8 cellular contexts compared by ENCODE assay signal in genomic region chr9:93095205-93096130, GRCh38. TPM values are rescaled to one million over a fixed set of nuclear protein-coding genes. Genes with fewer than 3 reads are reported as not detected.
A peak's percentile ranks its signal among the peaks of the same experiment; 100 is the strongest.
DNase-seq lines count a peak whose midpoint lies in the region; ATAC-seq and TF ChIP-seq lines count a peak whose summit lies in the region.

No MANE protein-coding gene starts in this region.

- H3K4me3 ChIP-seq in fibroblast of lung (replicated peaks in 1 of 4; ENCODE audit: control extremely low read depth in 1 of 4, insufficient read depth in 1 of 4, low read depth in 3 of 4, low read length in 4 of 4) = peak overlapping the region; percentile 33 to 54 (median 42)
- peak overlapping the region; percentile 72 for H3K4me3 ChIP-seq in naive thymus-derived CD4-positive, alpha-beta T cell (ENCODE audit: low read length)

- H3K27me3 ChIP-seq in fibroblast of lung (ENCODE audit: control insufficient read depth, insufficient read depth, low read length) = no peaks in the 10 kb centered on the region
- no peaks in the 10 kb centered on the region for H3K27me3 ChIP-seq in naive thymus-derived CD4-positive, alpha-beta T cell (ENCODE audit: control insufficient read depth in 2 of 2, insufficient read depth in 2 of 2, low read length in 2 of 2)

- H3K4me1 ChIP-seq in fibroblast of lung (ENCODE audit: control insufficient read depth, extremely low read depth, insufficient read depth, low read length) = peaks cover 26% of the 10 kb centered on the region
- H3K4me1 ChIP-seq in naive thymus-derived CD4-positive, alpha-beta T cell (ENCODE audit: control insufficient read depth in 2 of 2, insufficient read depth in 2 of 2, low read length in 2 of 2) = peaks cover 41 to 58% of the 10 kb centered on the region in 2 donors

- H3K27ac Mint-ChIP-seq in naive thymus-derived CD4-positive, alpha-beta T cell = peak overlapping the region; percentile 93 to 99 (median 96)
- peak overlapping the region; percentile 92 for H3K27ac Mint-ChIP-seq in stimulated activated effector memory CD8-positive, alpha-beta T cell treated with anti-CD3 and anti-CD28 coated beads, Interleukin-12 subunit alpha, Interleukin-12 subunit beta, amount 100 ng/mL, for 72 hours

- POLR2A ChIA-PET in naive thymus-derived CD4-positive, alpha-beta T cell (lab: Charles Lee) = interaction anchor here (0.5 to 6.4 kb wide), 23 partner anchors 9 to 133 kb away, joined by 3 to 60 read pairs (median 4); partner anchors contain the start of gene NINJ1

- peak; percentile 88 for ATAC-seq in naive thymus-derived CD4-positive, alpha-beta T cell
- peak; percentile 81 for ATAC-seq in stimulated activated effector memory CD8-positive, alpha-beta T cell treated with anti-CD3 and anti-CD28 coated beads, Interleukin-12 subunit alpha, Interleukin-12 subunit beta, amount 100 ng/mL, for 72 hours

- H3K9me3 Mint-ChIP-seq in naive thymus-derived CD4-positive, alpha-beta T cell = peaks cover 0 to 12% (median 0%) of the 10 kb centered on the region in 11 donors
- H3K9me3 Mint-ChIP-seq in stimulated activated effector memory CD8-positive, alpha-beta T cell treated with anti-CD3 and anti-CD28 coated beads, Interleukin-12 subunit alpha, Interleukin-12 subunit beta, amount 100 ng/mL, for 72 hours = peaks cover 4% of the 10 kb centered on the region

- peaks cover 0 to 23% (median under 1%) of the 10 kb centered on the region in 5 donors for H3K36me3 Mint-ChIP-seq in naive thymus-derived CD4-positive, alpha-beta T cell
- H3K36me3 Mint-ChIP-seq in stimulated activated effector memory CD8-positive, alpha-beta T cell treated with anti-CD3 and anti-CD28 coated beads, Interleukin-12 subunit alpha, Interleukin-12 subunit beta, amount 100 ng/mL, for 72 hours = peaks cover 12% of the 10 kb centered on the region

- peaks cover 49 to 81% (median 71%) of the 10 kb centered on the region in 7 donors for H3K4me1 Mint-ChIP-seq in naive thymus-derived CD4-positive, alpha-beta T cell
- peaks cover 71% of the 10 kb centered on the region for H3K4me1 Mint-ChIP-seq in stimulated activated effector memory CD8-positive, alpha-beta T cell treated with anti-CD3 and anti-CD28 coated beads, Interleukin-12 subunit alpha, Interleukin-12 subunit beta, amount 100 ng/mL, for 72 hours

- H3K4me3 Mint-ChIP-seq in naive thymus-derived CD4-positive, alpha-beta T cell = peak overlapping the region; percentile 83 to 95 (median 90)
- H3K4me3 Mint-ChIP-seq in stimulated activated effector memory CD8-positive, alpha-beta T cell treated with anti-CD3 and anti-CD28 coated beads, Interleukin-12 subunit alpha, Interleukin-12 subunit beta, amount 100 ng/mL, for 72 hours = peak overlapping the region; percentile 93

- no peaks in the 10 kb centered on the region for H3K9me3 ChIP-seq in fibroblast of lung (ENCODE audit: control insufficient read depth, insufficient read depth, low read depth, low read length)
- no peaks in the 10 kb centered on the region for H3K9me3 ChIP-seq in naive thymus-derived CD4-positive, alpha-beta T cell (ENCODE audit: control insufficient read depth in 2 of 3, low read length in 3 of 3)

- intact Hi-C loops in naive thymus-derived CD4-positive, alpha-beta T cell (cut with micrococcal nuclease) = loop anchor here (1.0 to 10.0 kb wide), 21 partner anchors 10 to 978 kb away; partner anchors contain the start of genes NINJ1 (in 2 of the 2), SUSD3 (in 2 of the 2), ZNF484 (in 2 of the 2) and CENPP (in 1 of the 2)

- H2AFZ ChIP-seq in fibroblast of lung (ENCODE audit: low read length) = peak overlapping the region; percentile 69

- H3K4me2 ChIP-seq in fibroblast of lung (ENCODE audit: extremely low read depth, insufficient read depth, low read length) = peak overlapping the region; percentile 67

- H3K27me3 Mint-ChIP-seq in naive thymus-derived CD4-positive, alpha-beta T cell = no peaks in the 10 kb centered on the region

- DNase-seq in EH (ENCODE audit: low read depth) (peak; percentile 99), GOT3 (lab: John Stamatoyannopoulos, UW) (peak; percentile 86), LHCN-M2 (ENCODE audit: low read depth) (peak; percentile 95), RKO (ENCODE audit: low spot score) (peak; percentile 99), fibroblast of lung (ENCODE audit: low read depth in 2 of 2) (peak; percentile 95 to 99)
- DNase-seq in activated T-helper 1 cell treated with anti-CD3 and anti-CD28 coated beads, Interleukin-2, amount 50 U/mL, for 16 hours (ENCODE audit: low read depth in 1 of 2, low spot score in 1 of 2) = peak; percentile 100
- DNase-seq in naive thymus-derived CD4-positive, alpha-beta T cell = peak; percentile 99 to 100 (median 100)
- DNase-seq in stimulated activated effector memory CD8-positive, alpha-beta T cell treated with anti-CD3 and anti-CD28 coated beads, Interleukin-12 subunit alpha, Interleukin-12 subunit beta, amount 100 ng/mL, for 72 hours (ENCODE audit: low spot score in 2 of 2) = peak; percentile 63 to 100

- CTCF ChIA-PET in naive thymus-derived CD4-positive, alpha-beta T cell (lab: Charles Lee) = interaction anchor here (0.7 to 1.1 kb wide), 6 partner anchors 10 to 208 kb away, joined by 3 to 5 read pairs (median 4); no protein-coding TSS in a partner anchor

- H3K27ac ChIP-seq in fibroblast of lung (ENCODE audit: insufficient read depth, low read length) = peak overlapping the region; percentile 82
- peak overlapping the region; percentile 93 for H3K27ac ChIP-seq in naive thymus-derived CD4-positive, alpha-beta T cell (ENCODE audit: low read depth, low read length)

- TF ChIP-seq CTCF in fibroblast of lung (conservative IDR thresholded peaks at IDR 0.05 in 1 of 2, IDR thresholded peaks at IDR 0.05 in 1 of 2; ENCODE audit: low read depth in 1 of 2, low read length in 2 of 2) = no peak

- no peaks in the 10 kb centered on the region for H4K20me1 ChIP-seq in fibroblast of lung (ENCODE audit: control insufficient read depth, extremely low read depth, insufficient read depth, low read length)

- peaks cover 1% of the 10 kb centered on the region for H3K36me3 ChIP-seq in fibroblast of lung (ENCODE audit: control insufficient read depth, insufficient read depth, low read length)
- no peaks in the 10 kb centered on the region for H3K36me3 ChIP-seq in naive thymus-derived CD4-positive, alpha-beta T cell (ENCODE audit: control insufficient read depth in 2 of 3, insufficient read depth in 3 of 3, low read length in 3 of 3)

- peaks cover 37% of the 10 kb centered on the region for H3K79me2 ChIP-seq in fibroblast of lung (ENCODE audit: control insufficient read depth, insufficient read depth, low read length)

- H3K9ac ChIP-seq in fibroblast of lung (ENCODE audit: insufficient read depth, low read length) = peak overlapping the region; percentile 52

RNA-seq across cellular contexts. Expression of gene CARD19, which starts 0.5 kb away (rescaled TPM):
- 71.8 and 84.8 TPM in 2 replicates for total RNA-seq in LHCN-M2 (2014; rRNA removed)
- polyA plus RNA-seq in LHCN-M2 (2012) = 44.4 TPM
- 72.7 and 91.0 TPM in 2 replicates for total RNA-seq in fibroblast of lung
- 30.2 and 40.0 TPM in 2 replicates for polyA plus RNA-seq in fibroblast of lung
- 48.2 and 72.7 TPM in 2 replicates for polyA plus RNA-seq in fibroblast of lung (2012)
- 47.2 and 92.9 TPM in 2 replicates for polyA minus RNA-seq in fibroblast of lung (ENCODE audit: low replicate concordance)
- total RNA-seq in naive thymus-derived CD4-positive, alpha-beta T cell = 10 to 100 TPM; 43.0 to 90.0 (median 54.1) TPM
- polyA plus RNA-seq in naive thymus-derived CD4-positive, alpha-beta T cell = 10 to 100 TPM; 59.2 to 75.6 TPM

RNA-seq across cellular contexts. Expression of gene SUSD3, which starts 37.0 kb away (rescaled TPM):
- total RNA-seq in LHCN-M2 (2014; rRNA removed) (not detected in 2 replicates), fibroblast of lung (2.8 and 4.6 TPM in 2 replicates)
- polyA plus RNA-seq in LHCN-M2 (2012) = not detected
- 0.17 and 1.4 TPM in 2 replicates for polyA plus RNA-seq in fibroblast of lung
- polyA plus RNA-seq in fibroblast of lung (2012) = 3.1 TPM in 1 of 2 replicates, not detected in the other
- polyA minus RNA-seq in fibroblast of lung (ENCODE audit: low replicate concordance) = 6.9 TPM in 1 of 2 replicates, not detected in the other
- 10 to 100 TPM; 62.8 to 83.5 (median 68.7) TPM for total RNA-seq in naive thymus-derived CD4-positive, alpha-beta T cell
- polyA plus RNA-seq in naive thymus-derived CD4-positive, alpha-beta T cell = 100 to 1,000 TPM; 186 to 315 TPM

RNA-seq across cellular contexts. Expression of gene NINJ1, which starts 38.6 kb away (rescaled TPM):
- 18.5 TPM in 2 replicates for total RNA-seq in LHCN-M2 (2014; rRNA removed)
- polyA plus RNA-seq in LHCN-M2 (2012) = 14.2 TPM
- 56.2 and 59.9 TPM in 2 replicates for total RNA-seq in fibroblast of lung
- 7.2 and 19.5 TPM in 2 replicates for polyA plus RNA-seq in fibroblast of lung
- polyA plus RNA-seq in fibroblast of lung (2012) = 20.6 and 58.0 TPM in 2 replicates
- polyA minus RNA-seq in fibroblast of lung (ENCODE audit: low replicate concordance) = 32.1 and 73.7 TPM in 2 replicates
- total RNA-seq in naive thymus-derived CD4-positive, alpha-beta T cell = 100 to 1,000 TPM in 2 of 5 experiments, 10 to 100 TPM in 3; 30.7 to 163 (median 64.7) TPM
- polyA plus RNA-seq in naive thymus-derived CD4-positive, alpha-beta T cell = 100 to 1,000 TPM; 113 to 133 TPM

Comparison
In these comparisons a context has a peak if more than half of its experiments do, and no peak if none do; other contexts are left out.
1. Peak in every context shown above with its lines: DNase-seq, ATAC-seq, H3K4me3 ChIP-seq and H3K27ac ChIP-seq.
2. RNA of gene SUSD3, which starts 37.0 kb away (total RNA-seq): 62.8 to 83.5 TPM in naive thymus-derived CD4-positive, alpha-beta T cell; 2.8 to 4.6 TPM in fibroblast of lung and not detected in LHCN-M2; every median in the first group is over 10 times any median in the second.